1 cellular context compared by ENCODE assay signal in the genomic region with DNA sequence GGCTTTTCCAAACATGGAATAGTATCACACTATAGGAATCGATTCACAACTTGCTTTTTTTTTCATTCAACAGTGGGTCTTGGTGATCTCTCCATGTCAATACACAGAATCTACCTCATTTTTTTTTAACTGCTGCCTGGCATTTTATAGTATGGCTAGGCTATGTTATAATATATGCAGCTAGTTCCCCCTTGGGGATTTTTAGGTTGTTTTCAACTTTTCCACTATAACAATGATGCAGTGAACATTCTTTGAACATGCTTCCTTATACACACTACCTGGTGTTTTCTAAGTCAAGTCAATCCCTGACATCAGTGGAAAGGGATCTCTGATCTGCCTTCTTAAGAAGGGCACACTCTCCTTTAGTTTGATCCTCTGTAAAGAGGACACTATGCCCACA.
TF ChIP-seq lines count a peak whose summit lies in the region.

No MANE protein-coding gene starts in this region.

TF ChIP-seq in GM23338, 12 proteins besides CTCF, POLR2A, EP300 and RAD21 (continued from another document):
- TF ChIP-seq NANOG (IDR thresholded peaks at IDR 0.05; ENCODE audit: borderline replicate concordance) (no peak), ETS1 (IDR thresholded peaks at IDR 0.05) (no peak), CREB1 (CRISPR knock-in tag; IDR thresholded peaks at IDR 0.05; ENCODE audit: low read depth) (no peak), EZH2phosphoT487 (IDR thresholded peaks at IDR 0.05; ENCODE audit: unreplicated experiment) (no peak), ZNF462 (CRISPR knock-in tag; IDR thresholded peaks at IDR 0.05) (no peak)
TF ChIP-seq in GM23338: peak in this region for 0.
